Comparison of ENCODE assay signal across 8 cellular contexts in the genomic region with DNA sequence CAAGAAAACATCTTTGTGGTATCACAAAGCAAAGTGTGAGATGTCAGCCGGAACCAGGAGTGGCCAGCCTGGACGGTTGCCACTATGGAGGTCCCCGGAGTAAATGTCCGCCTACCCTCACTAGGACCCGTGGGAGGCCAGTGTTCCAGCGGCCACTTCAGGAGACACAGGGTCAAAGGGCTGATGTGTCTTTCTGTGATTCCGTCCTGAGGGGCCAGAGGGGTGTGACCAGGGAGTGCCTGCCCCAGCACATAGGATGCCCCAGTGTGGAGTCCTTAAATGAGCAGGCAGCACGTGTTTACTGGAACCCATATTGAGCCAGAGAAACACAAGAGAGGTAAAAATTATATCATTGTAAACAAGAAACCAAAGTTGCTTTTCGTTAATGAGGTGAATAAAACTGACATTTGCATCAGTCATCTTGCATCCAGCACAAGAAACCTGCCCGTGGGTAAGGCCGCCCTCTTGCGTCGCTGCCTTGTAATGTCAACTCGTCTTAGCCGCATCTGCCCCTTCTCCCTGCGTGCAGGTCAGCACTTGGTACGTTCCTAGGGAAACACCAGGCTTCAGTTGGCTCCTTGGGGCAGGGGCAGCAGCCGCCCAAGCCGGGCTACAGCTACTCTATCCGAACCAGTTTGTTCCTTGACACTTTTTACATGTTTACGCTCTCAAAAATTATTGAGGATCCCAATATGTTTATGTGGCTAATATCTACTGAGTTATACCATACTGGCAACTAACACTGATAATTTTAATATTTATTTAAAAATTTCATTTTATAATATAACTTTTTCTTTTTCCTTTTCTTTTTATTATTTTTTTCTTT. TPM values are rescaled to one million over a fixed set of nuclear protein-coding genes. Genes with fewer than 3 reads are reported as not detected.
DNase-seq lines count a peak whose midpoint lies in the region; ATAC-seq and TF ChIP-seq lines count a peak whose summit lies in the region.

No MANE protein-coding gene starts in this region.

- peak; percentile 82 for TF ChIP-seq CTCF in CD4-positive, alpha-beta T cell (IDR thresholded peaks at IDR 0.05)
- TF ChIP-seq CTCF in lung (IDR thresholded peaks at IDR 0.05; ENCODE audit: control extremely low read depth, extremely low read depth) = peak; percentile 92

- no peak overlapping the region for H3K4me3 ChIP-seq in lung

- no peaks in the 10 kb centered on the region for H3K4me1 Mint-ChIP-seq in CD4-positive, alpha-beta T cell (ENCODE audit: low read depth)

- H3K9me3 Mint-ChIP-seq in CD4-positive, alpha-beta T cell = no peaks in the 10 kb centered on the region

- peaks cover 6% of the 10 kb centered on the region for H3K27me3 ChIP-seq in CD4-positive, alpha-beta T cell (ENCODE audit: control insufficient read depth, insufficient read depth, low read length)
- no peaks in the 10 kb centered on the region for H3K27me3 ChIP-seq in lung (ENCODE audit: control insufficient read depth, insufficient read depth)

- no peaks in the 10 kb centered on the region for H3K36me3 Mint-ChIP-seq in CD4-positive, alpha-beta T cell (ENCODE audit: low read depth)

- no peak overlapping the region for H3K27ac Mint-ChIP-seq in CD4-positive, alpha-beta T cell

- no peak overlapping the region for H3K27ac ChIP-seq in CD4-positive, alpha-beta T cell (ENCODE audit: low read depth, low read length)
- H3K27ac ChIP-seq in lung (ENCODE audit: low read depth in 1 of 2, low read length in 1 of 2) = no peak overlapping the region

- no peaks in the 10 kb centered on the region for H3K9me3 ChIP-seq in CD4-positive, alpha-beta T cell (ENCODE audit: control insufficient read depth, low read length)
- H3K9me3 ChIP-seq in lung (ENCODE audit: control insufficient read depth in 2 of 2, insufficient read depth in 1 of 2, low read length in 1 of 2) = peaks cover 0 to 2% of the 10 kb centered on the region in 2 donors

- DNase-seq in CD4-positive, alpha-beta T cell = peak; percentile 60 to 81 (median 69)
- DNase-seq in NCI-H69 (lab: John Stamatoyannopoulos, UW) = peak; percentile 83
- peak; percentile 79 for DNase-seq in activated CD4-positive, alpha-beta T cell treated with anti-CD3 and anti-CD28 coated beads, Interleukin-2, amount 50 U/mL, for 1 hour
- DNase-seq in dermis microvascular lymphatic vessel endothelial cell (ENCODE audit: low read depth in 2 of 2) = peak; percentile 72 to 89
- DNase-seq in lung (ENCODE audit: low spot score) = peak; percentile 84
- peak; percentile 36 for DNase-seq in stimulated activated CD8-positive, alpha-beta memory T cell treated with anti-CD3 and anti-CD28 coated beads, Interleukin-12 subunit alpha, Interleukin-12 subunit beta, amount 100 ng/mL, for 24 hours (ENCODE audit: extremely low read depth)

- POLR2A ChIA-PET in CD4-positive, alpha-beta T cell (lab: Charles Lee) = no interaction called here

- H3K4me3 Mint-ChIP-seq in CD4-positive, alpha-beta T cell = no peak overlapping the region

- H3K27me3 Mint-ChIP-seq in CD4-positive, alpha-beta T cell = peaks cover 21% of the 10 kb centered on the region

- WGBS in lung, 2 donors = 24 to 28% methylated on average over 21 of the region's 21 CpGs

- CTCF ChIA-PET in CD4-positive, alpha-beta T cell (lab: Charles Lee) = interaction anchor here (0.7 to 1.5 kb wide), 3 partner anchors 11 to 142 kb away, joined by 3 to 5 read pairs (median 4); no protein-coding TSS in a partner anchor

- H3K36me3 ChIP-seq in lung (ENCODE audit: control insufficient read depth in 2 of 2, insufficient read depth in 2 of 2, low read length in 2 of 2) = no peaks in the 10 kb centered on the region

- ATAC-seq in CD4-positive, alpha-beta T cell (ENCODE audit: poor library complexity) = peak; percentile 96
- ATAC-seq in GM19438 (IDR thresholded peaks at IDR 0.05; ENCODE audit: low read depth, unreplicated experiment) (peak; percentile 95), HG03520 (IDR thresholded peaks at IDR 0.05; ENCODE audit: unreplicated experiment) (peak; percentile 91), lung (ENCODE audit: insufficient read depth, low FRiP score) (peak; percentile 92)

- no peaks in the 10 kb centered on the region for H3K4me1 ChIP-seq in lung (ENCODE audit: control insufficient read depth in 2 of 2, insufficient read depth in 2 of 2, low read length in 2 of 2)

- intact Hi-C loops in CD4-positive, alpha-beta T cell (cut with DNase I, micrococcal nuclease) = loop anchor here (1.0 to 10.0 kb wide), 7 partner anchors 83 to 1661 kb away; no protein-coding TSS in a partner anchor

RNA-seq across cellular contexts. Expression of gene LAPTM4A, which starts 46.7 kb away (rescaled TPM):
- 10 to 100 TPM; 59.4 to 62.0 TPM for total RNA-seq in CD4-positive, alpha-beta T cell
- total RNA-seq in dermis microvascular lymphatic vessel endothelial cell = 101 and 182 TPM in 2 replicates
- 100 to 1,000 TPM; 173 to 234 TPM for total RNA-seq in lung
- 100 to 1,000 TPM; 155 to 236 TPM for polyA plus RNA-seq in lung
